1 cellular context compared by ENCODE assay signal in genomic region chr3:46500631-46501377, GRCh38.
TF ChIP-seq lines count a peak whose summit lies in the region.

No MANE protein-coding gene starts in this region.

TF ChIP-seq in GM12878, 131 proteins besides CTCF, POLR2A, EP300 and RAD21:
- TF ChIP-seq ZNF384 (IDR thresholded peaks at IDR 0.05; ENCODE audit: borderline replicate concordance, low read depth, low read length) (peak; percentile 26; the same call in 1 of the 2 replicates), CREB1 (IDR thresholded peaks at IDR 0.05; ENCODE audit: low read depth) (no peak), IKZF2 (IDR thresholded peaks at IDR 0.05) (peak; percentile 50 to 51; a peak in 3 of 4 replicates), SRF (IDR thresholded peaks at IDR 0.05; ENCODE audit: low read depth in 2 of 2, low read length in 2 of 2) (no peak), IKZF1 (conservative IDR thresholded peaks at IDR 0.05) (peak; percentile 42; the same call in 1 of the 2 replicates), MTA2 (IDR thresholded peaks at IDR 0.05; ENCODE audit: low read depth) (peak; percentile 60; the same call in 1 of the 2 replicates), CEBPB (IDR thresholded peaks at IDR 0.05; ENCODE audit: borderline replicate concordance in 1 of 2, low read depth in 2 of 2, low read length in 2 of 2) (peak in 1 of 2 experiments; percentile 61; a peak in 1 of 4 replicates), IRF4 (IDR thresholded peaks at IDR 0.05; ENCODE audit: low read depth, low read length) (0 out of 2 replicates have a peak, but pooled peaks have one; percentile 40), MTA3 (IDR thresholded peaks at IDR 0.05; ENCODE audit: borderline replicate concordance, low read length) (no peak), NR2F1 (conservative IDR thresholded peaks at IDR 0.05) (peak; percentile 45; the same call in 1 of the 2 replicates), SPI1 (IDR thresholded peaks at IDR 0.05; ENCODE audit: borderline replicate concordance, insufficient read depth, low read depth, low read length) (peak; percentile 61), DPF2 (IDR thresholded peaks at IDR 0.05) (peak; percentile 34; the same call in 1 of the 2 replicates)
